Comparison of ENCODE assay signal across 1 cellular context in genomic region chr7:99372275-99373085, GRCh38.
TF ChIP-seq lines count a peak whose summit lies in the region.

No MANE protein-coding gene starts in this region.

TF ChIP-seq in HepG2, 621 proteins besides CTCF, POLR2A, EP300 and RAD21 (continued from another document and continues in another):
- TF ChIP-seq, protein P1, sequence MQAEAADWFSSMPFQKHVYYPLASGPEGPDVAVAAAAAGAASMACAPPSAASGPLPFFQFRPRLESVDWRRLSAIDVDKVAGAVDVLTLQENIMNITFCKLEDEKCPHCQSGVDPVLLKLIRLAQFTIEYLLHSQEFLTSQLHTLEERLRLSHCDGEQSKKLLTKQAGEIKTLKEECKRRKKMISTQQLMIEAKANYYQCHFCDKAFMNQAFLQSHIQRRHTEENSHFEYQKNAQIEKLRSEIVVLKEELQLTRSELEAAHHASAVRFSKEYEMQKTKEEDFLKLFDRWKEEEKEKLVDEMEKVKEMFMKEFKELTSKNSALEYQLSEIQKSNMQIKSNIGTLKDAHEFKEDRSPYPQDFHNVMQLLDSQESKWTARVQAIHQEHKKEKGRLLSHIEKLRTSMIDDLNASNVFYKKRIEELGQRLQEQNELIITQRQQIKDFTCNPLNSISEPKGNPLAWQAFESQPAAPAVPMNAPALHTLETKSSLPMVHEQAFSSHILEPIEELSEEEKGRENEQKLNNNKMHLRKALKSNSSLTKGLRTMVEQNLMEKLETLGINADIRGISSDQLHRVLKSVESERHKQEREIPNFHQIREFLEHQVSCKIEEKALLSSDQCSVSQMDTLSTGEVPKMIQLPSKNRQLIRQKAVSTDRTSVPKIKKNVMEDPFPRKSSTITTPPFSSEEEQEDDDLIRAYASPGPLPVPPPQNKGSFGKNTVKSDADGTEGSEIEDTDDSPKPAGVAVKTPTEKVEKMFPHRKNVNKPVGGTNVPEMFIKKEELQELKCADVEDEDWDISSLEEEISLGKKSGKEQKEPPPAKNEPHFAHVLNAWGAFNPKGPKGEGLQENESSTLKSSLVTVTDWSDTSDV (CRISPR knock-in tag; IDR thresholded peaks at IDR 0.05) = no peak
- TF ChIP-seq TOPORS (CRISPR knock-in tag; IDR thresholded peaks at IDR 0.05) (peak; percentile 62; the same call in 1 of the 2 replicates), ZBTB40 (IDR thresholded peaks at IDR 0.05) (no peak), ZBTB40 (CRISPR knock-in tag; IDR thresholded peaks at IDR 0.05) (peak; percentile 43; the same call in 1 of the 2 replicates), ZFP41 (CRISPR knock-in tag; IDR thresholded peaks at IDR 0.05; ENCODE audit: borderline replicate concordance) (no peak), MED13 (CRISPR knock-in tag; IDR thresholded peaks at IDR 0.05) (no peak), SPEN (CRISPR knock-in tag; IDR thresholded peaks at IDR 0.05; ENCODE audit: low read depth) (peak; percentile 58; the same call in 1 of the 2 replicates), MXD4 (CRISPR knock-in tag; IDR thresholded peaks at IDR 0.05) (no peak), ZNF761 (CRISPR knock-in tag; conservative IDR thresholded peaks at IDR 0.05) (peak; percentile 74; the same call in 1 of the 2 replicates), FOXA3 (CRISPR knock-in tag; IDR thresholded peaks at IDR 0.05) (peak; percentile 63), HCFC1 (IDR thresholded peaks at IDR 0.05; ENCODE audit: low read depth, low read length) (no peak), RFX3 (CRISPR knock-in tag; IDR thresholded peaks at IDR 0.05) (no peak), ZNF746 (CRISPR knock-in tag; IDR thresholded peaks at IDR 0.05) (no peak), PCBP1 (IDR thresholded peaks at IDR 0.05; ENCODE audit: borderline replicate concordance, low read depth, low read length) (no peak), NFE2L1 (CRISPR knock-in tag; IDR thresholded peaks at IDR 0.05; ENCODE audit: borderline replicate concordance) (no peak), STAT5B (CRISPR knock-in tag; IDR thresholded peaks at IDR 0.05) (no peak), ZBTB37 (CRISPR knock-in tag; IDR thresholded peaks at IDR 0.05) (no peak), FOXK2 (IDR thresholded peaks at IDR 0.05) (peak; percentile 95), ZNF256 (CRISPR knock-in tag; conservative IDR thresholded peaks at IDR 0.05) (no peak), ZNF484 (CRISPR knock-in tag; IDR thresholded peaks at IDR 0.05; ENCODE audit: borderline replicate concordance, low read depth) (no peak)
- TF ChIP-seq, protein P2, sequence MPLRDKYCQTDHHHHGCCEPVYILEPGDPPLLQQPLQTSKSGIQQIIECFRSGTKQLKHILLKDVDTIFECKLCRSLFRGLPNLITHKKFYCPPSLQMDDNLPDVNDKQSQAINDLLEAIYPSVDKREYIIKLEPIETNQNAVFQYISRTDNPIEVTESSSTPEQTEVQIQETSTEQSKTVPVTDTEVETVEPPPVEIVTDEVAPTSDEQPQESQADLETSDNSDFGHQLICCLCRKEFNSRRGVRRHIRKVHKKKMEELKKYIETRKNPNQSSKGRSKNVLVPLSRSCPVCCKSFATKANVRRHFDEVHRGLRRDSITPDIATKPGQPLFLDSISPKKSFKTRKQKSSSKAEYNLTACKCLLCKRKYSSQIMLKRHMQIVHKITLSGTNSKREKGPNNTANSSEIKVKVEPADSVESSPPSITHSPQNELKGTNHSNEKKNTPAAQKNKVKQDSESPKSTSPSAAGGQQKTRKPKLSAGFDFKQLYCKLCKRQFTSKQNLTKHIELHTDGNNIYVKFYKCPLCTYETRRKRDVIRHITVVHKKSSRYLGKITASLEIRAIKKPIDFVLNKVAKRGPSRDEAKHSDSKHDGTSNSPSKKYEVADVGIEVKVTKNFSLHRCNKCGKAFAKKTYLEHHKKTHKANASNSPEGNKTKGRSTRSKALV (CRISPR knock-in tag; IDR thresholded peaks at IDR 0.05) = no peak
- TF ChIP-seq, protein P3, sequence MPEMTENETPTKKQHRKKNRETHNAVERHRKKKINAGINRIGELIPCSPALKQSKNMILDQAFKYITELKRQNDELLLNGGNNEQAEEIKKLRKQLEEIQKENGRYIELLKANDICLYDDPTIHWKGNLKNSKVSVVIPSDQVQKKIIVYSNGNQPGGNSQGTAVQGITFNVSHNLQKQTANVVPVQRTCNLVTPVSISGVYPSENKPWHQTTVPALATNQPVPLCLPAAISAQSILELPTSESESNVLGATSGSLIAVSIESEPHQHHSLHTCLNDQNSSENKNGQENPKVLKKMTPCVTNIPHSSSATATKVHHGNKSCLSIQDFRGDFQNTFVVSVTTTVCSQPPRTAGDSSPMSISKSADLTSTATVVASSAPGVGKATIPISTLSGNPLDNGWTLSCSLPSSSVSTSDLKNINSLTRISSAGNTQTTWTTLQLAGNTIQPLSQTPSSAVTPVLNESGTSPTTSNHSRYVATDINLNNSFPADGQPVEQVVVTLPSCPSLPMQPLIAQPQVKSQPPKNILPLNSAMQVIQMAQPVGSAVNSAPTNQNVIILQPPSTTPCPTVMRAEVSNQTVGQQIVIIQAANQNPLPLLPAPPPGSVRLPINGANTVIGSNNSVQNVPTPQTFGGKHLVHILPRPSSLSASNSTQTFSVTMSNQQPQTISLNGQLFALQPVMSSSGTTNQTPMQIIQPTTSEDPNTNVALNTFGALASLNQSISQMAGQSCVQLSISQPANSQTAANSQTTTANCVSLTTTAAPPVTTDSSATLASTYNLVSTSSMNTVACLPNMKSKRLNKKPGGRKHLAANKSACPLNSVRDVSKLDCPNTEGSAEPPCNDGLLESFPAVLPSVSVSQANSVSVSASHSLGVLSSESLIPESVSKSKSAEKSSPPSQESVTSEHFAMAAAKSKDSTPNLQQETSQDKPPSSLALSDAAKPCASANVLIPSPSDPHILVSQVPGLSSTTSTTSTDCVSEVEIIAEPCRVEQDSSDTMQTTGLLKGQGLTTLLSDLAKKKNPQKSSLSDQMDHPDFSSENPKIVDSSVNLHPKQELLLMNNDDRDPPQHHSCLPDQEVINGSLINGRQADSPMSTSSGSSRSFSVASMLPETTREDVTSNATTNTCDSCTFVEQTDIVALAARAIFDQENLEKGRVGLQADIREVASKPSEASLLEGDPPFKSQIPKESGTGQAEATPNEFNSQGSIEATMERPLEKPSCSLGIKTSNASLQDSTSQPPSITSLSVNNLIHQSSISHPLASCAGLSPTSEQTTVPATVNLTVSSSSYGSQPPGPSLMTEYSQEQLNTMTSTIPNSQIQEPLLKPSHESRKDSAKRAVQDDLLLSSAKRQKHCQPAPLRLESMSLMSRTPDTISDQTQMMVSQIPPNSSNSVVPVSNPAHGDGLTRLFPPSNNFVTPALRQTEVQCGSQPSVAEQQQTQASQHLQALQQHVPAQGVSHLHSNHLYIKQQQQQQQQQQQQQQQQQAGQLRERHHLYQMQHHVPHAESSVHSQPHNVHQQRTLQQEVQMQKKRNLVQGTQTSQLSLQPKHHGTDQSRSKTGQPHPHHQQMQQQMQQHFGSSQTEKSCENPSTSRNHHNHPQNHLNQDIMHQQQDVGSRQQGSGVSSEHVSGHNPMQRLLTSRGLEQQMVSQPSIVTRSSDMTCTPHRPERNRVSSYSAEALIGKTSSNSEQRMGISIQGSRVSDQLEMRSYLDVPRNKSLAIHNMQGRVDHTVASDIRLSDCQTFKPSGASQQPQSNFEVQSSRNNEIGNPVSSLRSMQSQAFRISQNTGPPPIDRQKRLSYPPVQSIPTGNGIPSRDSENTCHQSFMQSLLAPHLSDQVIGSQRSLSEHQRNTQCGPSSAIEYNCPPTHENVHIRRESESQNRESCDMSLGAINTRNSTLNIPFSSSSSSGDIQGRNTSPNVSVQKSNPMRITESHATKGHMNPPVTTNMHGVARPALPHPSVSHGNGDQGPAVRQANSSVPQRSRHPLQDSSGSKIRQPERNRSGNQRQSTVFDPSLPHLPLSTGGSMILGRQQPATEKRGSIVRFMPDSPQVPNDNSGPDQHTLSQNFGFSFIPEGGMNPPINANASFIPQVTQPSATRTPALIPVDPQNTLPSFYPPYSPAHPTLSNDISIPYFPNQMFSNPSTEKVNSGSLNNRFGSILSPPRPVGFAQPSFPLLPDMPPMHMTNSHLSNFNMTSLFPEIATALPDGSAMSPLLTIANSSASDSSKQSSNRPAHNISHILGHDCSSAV (CRISPR knock-in tag; IDR thresholded peaks at IDR 0.05; ENCODE audit: borderline replicate concordance) = no peak
- TF ChIP-seq, protein P4, sequence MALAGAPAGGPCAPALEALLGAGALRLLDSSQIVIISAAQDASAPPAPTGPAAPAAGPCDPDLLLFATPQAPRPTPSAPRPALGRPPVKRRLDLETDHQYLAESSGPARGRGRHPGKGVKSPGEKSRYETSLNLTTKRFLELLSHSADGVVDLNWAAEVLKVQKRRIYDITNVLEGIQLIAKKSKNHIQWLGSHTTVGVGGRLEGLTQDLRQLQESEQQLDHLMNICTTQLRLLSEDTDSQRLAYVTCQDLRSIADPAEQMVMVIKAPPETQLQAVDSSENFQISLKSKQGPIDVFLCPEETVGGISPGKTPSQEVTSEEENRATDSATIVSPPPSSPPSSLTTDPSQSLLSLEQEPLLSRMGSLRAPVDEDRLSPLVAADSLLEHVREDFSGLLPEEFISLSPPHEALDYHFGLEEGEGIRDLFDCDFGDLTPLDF (CRISPR knock-in tag; IDR thresholded peaks at IDR 0.05) = no peak
- TF ChIP-seq, protein P5, sequence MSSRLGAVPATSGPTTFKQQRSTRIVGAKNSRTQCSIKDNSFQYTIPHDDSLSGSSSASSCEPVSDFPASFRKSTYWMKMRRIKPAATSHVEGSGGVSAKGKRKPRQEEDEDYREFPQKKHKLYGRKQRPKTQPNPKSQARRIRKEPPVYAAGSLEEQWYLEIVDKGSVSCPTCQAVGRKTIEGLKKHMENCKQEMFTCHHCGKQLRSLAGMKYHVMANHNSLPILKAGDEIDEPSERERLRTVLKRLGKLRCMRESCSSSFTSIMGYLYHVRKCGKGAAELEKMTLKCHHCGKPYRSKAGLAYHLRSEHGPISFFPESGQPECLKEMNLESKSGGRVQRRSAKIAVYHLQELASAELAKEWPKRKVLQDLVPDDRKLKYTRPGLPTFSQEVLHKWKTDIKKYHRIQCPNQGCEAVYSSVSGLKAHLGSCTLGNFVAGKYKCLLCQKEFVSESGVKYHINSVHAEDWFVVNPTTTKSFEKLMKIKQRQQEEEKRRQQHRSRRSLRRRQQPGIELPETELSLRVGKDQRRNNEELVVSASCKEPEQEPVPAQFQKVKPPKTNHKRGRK (CRISPR knock-in tag; IDR thresholded peaks at IDR 0.05) = no peak
